ENCODE assay signal across 8 cellular contexts in genomic region chr1:102970496-102971078, GRCh38.
DNase-seq lines count a peak whose midpoint lies in the region; ATAC-seq lines count a peak whose summit lies in the region.

No MANE protein-coding gene starts in this region.

- DNase-seq in activated CD8-positive, alpha-beta memory T cell treated with anti-CD3 and anti-CD28 coated beads, Interleukin-2, amount 50 U/mL, for 48 hours: peak; percentile 50
- DNase-seq in activated CD8-positive, alpha-beta memory T cell treated with anti-CD3 and anti-CD28 coated beads, Interleukin-2, amount 10 ng/mL, durations not matched to agents 7 days and 5 days: no peak
- DNase-seq in NCI-H2171 (lab: John Stamatoyannopoulos, UW) (peak; percentile 40), amniotic stem cell (lab: John Stamatoyannopoulos, UW) (peak; percentile 59), left lobe of liver (ENCODE audit: low spot score) (no peak)
- no peak for DNase-seq in stimulated activated CD4-positive, alpha-beta T cell treated with anti-CD3 and anti-CD28 coated beads, Interleukin-4, amount 100 ng/mL, for 4 hours

- H3K36me3 Mint-ChIP-seq in activated CD8-positive, alpha-beta memory T cell treated with anti-CD3 and anti-CD28 coated beads, Interleukin-2, amount 10 ng/mL, durations not matched to agents 7 days and 5 days: no peaks in the 10 kb centered on the region

- H3K9me3 Mint-ChIP-seq in activated CD8-positive, alpha-beta memory T cell treated with anti-CD3 and anti-CD28 coated beads, Interleukin-2, amount 10 ng/mL, durations not matched to agents 7 days and 5 days (ENCODE audit: low read depth): no peaks in the 10 kb centered on the region

- no peak overlapping the region for H3K27ac Mint-ChIP-seq in activated CD8-positive, alpha-beta memory T cell treated with anti-CD3 and anti-CD28 coated beads, Interleukin-2, amount 10 ng/mL, durations not matched to agents 7 days and 5 days

- no peak for ATAC-seq in activated CD8-positive, alpha-beta memory T cell treated with anti-CD3 and anti-CD28 coated beads, Interleukin-2, amount 10 ng/mL, durations not matched to agents 7 days and 5 days
- ATAC-seq in HG02885 (IDR thresholded peaks at IDR 0.05; ENCODE audit: poor library complexity, unreplicated experiment) (peak; percentile 82), left lobe of liver (peak; percentile 68), HG02870 (IDR thresholded peaks at IDR 0.05; ENCODE audit: unreplicated experiment) (no peak)

- H3K4me1 Mint-ChIP-seq in activated CD8-positive, alpha-beta memory T cell treated with anti-CD3 and anti-CD28 coated beads, Interleukin-2, amount 10 ng/mL, durations not matched to agents 7 days and 5 days: no peaks in the 10 kb centered on the region

- H3K27me3 Mint-ChIP-seq in activated CD8-positive, alpha-beta memory T cell treated with anti-CD3 and anti-CD28 coated beads, Interleukin-2, amount 10 ng/mL, durations not matched to agents 7 days and 5 days: no peaks in the 10 kb centered on the region

- no peak overlapping the region for H3K4me3 Mint-ChIP-seq in activated CD8-positive, alpha-beta memory T cell treated with anti-CD3 and anti-CD28 coated beads, Interleukin-2, amount 10 ng/mL, durations not matched to agents 7 days and 5 days

- CTCF ChIA-PET in activated CD8-positive, alpha-beta memory T cell treated with anti-CD3 and anti-CD28 coated beads, Interleukin-2, amount 10 ng/mL, durations not matched to agents 7 days and 5 days (lab: Charles Lee): interaction anchor here (0.6 kb wide), 1 partner anchor 15 kb away, joined by 4 read pairs; no protein-coding TSS in a partner anchor

Comparison
In these comparisons a context has a peak if more than half of its experiments do, and no peak if none do; other contexts are left out.
1. DNase-seq: peak in activated CD8-positive, alpha-beta memory T cell treated with anti-CD3 and anti-CD28 coated beads, Interleukin-2, amount 50 U/mL, for 48 hours (single experiment), NCI-H2171 (single experiment) and amniotic stem cell (single experiment); none in activated CD8-positive, alpha-beta memory T cell treated with anti-CD3 and anti-CD28 coated beads, Interleukin-2, amount 10 ng/mL, durations not matched to agents 7 days and 5 days (single experiment), left lobe of liver (single experiment) and stimulated activated CD4-positive, alpha-beta T cell treated with anti-CD3 and anti-CD28 coated beads, Interleukin-4, amount 100 ng/mL, for 4 hours (0 of 2).
2. ATAC-seq: peak in HG02885 (single experiment) and left lobe of liver (single experiment); none in activated CD8-positive, alpha-beta memory T cell treated with anti-CD3 and anti-CD28 coated beads, Interleukin-2, amount 10 ng/mL, durations not matched to agents 7 days and 5 days (single experiment) and HG02870 (single experiment).